Comparison of ENCODE assay signal across 17 cellular contexts in genomic region chr5:9932770-9933169, GRCh38.
DNase-seq lines count a peak whose midpoint lies in the region; ATAC-seq and TF ChIP-seq lines count a peak whose summit lies in the region.
"Had no signal": no experiment of that assay in that cellular context is flagged by ENCODE, and none has a peak within 500 bp of the region (broad histone marks: within the 10 kb centered on the region; RNA-seq: fewer than 3 reads in every experiment).

No MANE protein-coding gene starts in this region.

- H3K9me3 ChIP-seq in breast epithelium (peaks cover 0 to 10% of the 10 kb centered on the region in 2 donors), RWPE2 (ENCODE audit: severe bottlenecking) (no peaks in the 10 kb centered on the region), spleen (peaks cover 0 to 38% (median 22%) of the 10 kb centered on the region in 8 donors)
- H3K9me3 ChIP-seq: tibial artery had no signal

- CTCF ChIA-PET in MCF 10A (lab: Yijun Ruan, JAX), result interaction anchor here (0.6 to 1.2 kb wide), 3 partner anchors 61 to 254 kb away, joined by 3 to 6 read pairs (median 4); no protein-coding TSS in a partner anchor

- no peaks in the 10 kb centered on the region for H3K36me3 Mint-ChIP-seq in MCF 10A (ENCODE audit: insufficient read depth, unreplicated experiment)
- H3K36me3 Mint-ChIP-seq: natural killer cell treated with Interleukin-12 subunit alpha and Interleukin-12 subunit beta and Interleukin-15 and Interleukin-18, amount 100 ng/mL, for 72 hours had no signal

- POLR2A ChIA-PET in MCF 10A (lab: Yijun Ruan, JAX), result no interaction called here

- DNase-seq in MCF 10A (ENCODE audit: unreplicated experiment) (peak; percentile 54), breast epithelium (ENCODE audit: low spot score in 2 of 2) (no peak), RWPE2 (ENCODE audit: low spot score) (no peak), fibroblast of pulmonary artery (ENCODE audit: low read depth) (peak; percentile 64), spleen (no peak), NCI-H2227 treated with DMSO at 0.1 percent for 48 hours (lab: John Stamatoyannopoulos, UW) (no peak), GM20000 (ENCODE audit: low spot score) (no peak)
- DNase-seq: activated CD4-positive, alpha-beta T cell treated with anti-CD3 and anti-CD28 coated beads, Interleukin-2, amount 50 U/mL, for 48 hours; activated effector memory CD4-positive, alpha-beta T cell treated with Interleukin-2 at 50 U/mL for 16 hours; AML-193; NCI-H2029; tibial artery had no signal

- H3K27ac ChIP-seq in breast epithelium, result no peak overlapping the region
- H3K27ac ChIP-seq in RWPE2 (ENCODE audit: poor library complexity, severe bottlenecking), result no peak overlapping the region
- H3K27ac ChIP-seq in spleen, result no peak overlapping the region
- H3K27ac ChIP-seq: skin epidermis, tibial artery had no signal

- H3K4me1 ChIP-seq in breast epithelium, result no peaks in the 10 kb centered on the region
- peaks cover 5% of the 10 kb centered on the region for H3K4me1 ChIP-seq in RWPE2 (ENCODE audit: insufficient read depth, poor library complexity, severe bottlenecking)
- no peaks in the 10 kb centered on the region for H3K4me1 ChIP-seq in spleen
- H3K4me1 ChIP-seq: tibial artery had no signal

- no peak for TF ChIP-seq CTCF in MCF 10A (IDR thresholded peaks at IDR 0.05; ENCODE audit: unreplicated experiment)
- no peak for TF ChIP-seq CTCF in breast epithelium (IDR thresholded peaks at IDR 0.05)
- TF ChIP-seq CTCF in RWPE2 (IDR thresholded peaks at IDR 0.05; ENCODE audit: poor library complexity, severe bottlenecking), result no peak
- no peak for TF ChIP-seq CTCF in fibroblast of pulmonary artery (IDR thresholded peaks at IDR 0.05; ENCODE audit: low read length, missing control alignments)
- TF ChIP-seq CTCF in spleen (IDR thresholded peaks at IDR 0.05 in 8 of 11, conservative IDR thresholded peaks at IDR 0.05 in 3 of 11), result no peak
- TF ChIP-seq CTCF in GM20000 (IDR thresholded peaks at IDR 0.05; ENCODE audit: extremely low read depth, missing control alignments), result no peak

- ATAC-seq in RWPE2 (ENCODE audit: low read depth) (peak; percentile 77), esophagus mucosa (no peak)
- ATAC-seq: natural killer cell treated with Interleukin-12 subunit alpha and Interleukin-12 subunit beta and Interleukin-15 and Interleukin-18, amount 100 ng/mL, for 72 hours had no signal

- intact Hi-C loops in MCF 10A (cut with micrococcal nuclease), result no loop called here
- intact Hi-C loops in breast epithelium (cut with DNase I; ENCODE audit: low total_unique reads), result no loop called here
- intact Hi-C loops in spleen (cut with DNase I; ENCODE audit: low total_unique reads), result no loop called here

- H3K4me3 Mint-ChIP-seq in MCF 10A (ENCODE audit: unreplicated experiment), result no peak overlapping the region
- H3K4me3 Mint-ChIP-seq: central memory CD8-positive, alpha-beta T cell; natural killer cell treated with Interleukin-12 subunit alpha and Interleukin-12 subunit beta and Interleukin-15 and Interleukin-18, amount 100 ng/mL, for 72 hours; T-helper 1 cell treated with Interleukin-12 subunit alpha and Interleukin-12 subunit beta and Interleukin-4 antibody, amounts not matched to agents 30 μg/mL and 1 μg/mL, for 36 hours had no signal

- H3K4me1 Mint-ChIP-seq in MCF 10A (ENCODE audit: insufficient read depth, unreplicated experiment), result peaks cover 7% of the 10 kb centered on the region
- H3K4me1 Mint-ChIP-seq: central memory CD8-positive, alpha-beta T cell had no signal

- no TSS peak for BruUV-seq in MCF 10A (replicated peaks; lab: Mats Ljungman, UMichigan)

- H3K4me3 ChIP-seq in breast epithelium (no peak overlapping the region), RWPE2 (ENCODE audit: severe bottlenecking) (no peak overlapping the region), fibroblast of pulmonary artery (replicated peaks; ENCODE audit: low read depth, low read length) (no peak overlapping the region), spleen (no peak overlapping the region)
- H3K4me3 ChIP-seq: skin epidermis, tibial artery had no signal

- TF ChIP-seq POLR2A in breast epithelium (IDR thresholded peaks at IDR 0.05) (no peak), spleen (IDR thresholded peaks at IDR 0.05) (no peak)

- no peak overlapping the region for H3K27ac Mint-ChIP-seq in MCF 10A (ENCODE audit: low read depth, unreplicated experiment)
- H3K27ac Mint-ChIP-seq: natural killer cell treated with Interleukin-12 subunit alpha and Interleukin-12 subunit beta and Interleukin-15 and Interleukin-18, amount 100 ng/mL, for 72 hours; T-helper 1 cell treated with Interleukin-12 subunit alpha and Interleukin-12 subunit beta and Interleukin-4 antibody, amounts not matched to agents 30 μg/mL and 1 μg/mL, for 36 hours had no signal

- H3K9me3 Mint-ChIP-seq in MCF 10A (ENCODE audit: unreplicated experiment), result peaks cover 7% of the 10 kb centered on the region

- H3K36me3 ChIP-seq in breast epithelium (no peaks in the 10 kb centered on the region), RWPE2 (ENCODE audit: low read depth) (no peaks in the 10 kb centered on the region), spleen (no peaks in the 10 kb centered on the region)
- H3K36me3 ChIP-seq: tibial artery had no signal

- H3K27me3 Mint-ChIP-seq in MCF 10A (ENCODE audit: insufficient read depth, unreplicated experiment), result no peaks in the 10 kb centered on the region
- H3K27me3 Mint-ChIP-seq: central memory CD8-positive, alpha-beta T cell; natural killer cell treated with Interleukin-12 subunit alpha and Interleukin-12 subunit beta and Interleukin-15 and Interleukin-18, amount 100 ng/mL, for 72 hours had no signal

- no peaks in the 10 kb centered on the region for H3K27me3 ChIP-seq in breast epithelium
- no peaks in the 10 kb centered on the region for H3K27me3 ChIP-seq in RWPE2 (ENCODE audit: insufficient read depth, poor library complexity, severe bottlenecking)
- H3K27me3 ChIP-seq in spleen (replicated peaks in 1 of 7), result no peaks in the 10 kb centered on the region
- H3K27me3 ChIP-seq: tibial artery had no signal

Comparison
In these comparisons a context has a peak if more than half of its experiments do, and no peak if none do; other contexts are left out.
1. DNase-seq: peak in MCF 10A (single experiment) and fibroblast of pulmonary artery (single experiment); none in breast epithelium (0 of 2), RWPE2 (single experiment), spleen (single experiment), NCI-H2227 treated with DMSO at 0.1 percent for 48 hours (single experiment) and GM20000 (single experiment).